In the genomic region with DNA sequence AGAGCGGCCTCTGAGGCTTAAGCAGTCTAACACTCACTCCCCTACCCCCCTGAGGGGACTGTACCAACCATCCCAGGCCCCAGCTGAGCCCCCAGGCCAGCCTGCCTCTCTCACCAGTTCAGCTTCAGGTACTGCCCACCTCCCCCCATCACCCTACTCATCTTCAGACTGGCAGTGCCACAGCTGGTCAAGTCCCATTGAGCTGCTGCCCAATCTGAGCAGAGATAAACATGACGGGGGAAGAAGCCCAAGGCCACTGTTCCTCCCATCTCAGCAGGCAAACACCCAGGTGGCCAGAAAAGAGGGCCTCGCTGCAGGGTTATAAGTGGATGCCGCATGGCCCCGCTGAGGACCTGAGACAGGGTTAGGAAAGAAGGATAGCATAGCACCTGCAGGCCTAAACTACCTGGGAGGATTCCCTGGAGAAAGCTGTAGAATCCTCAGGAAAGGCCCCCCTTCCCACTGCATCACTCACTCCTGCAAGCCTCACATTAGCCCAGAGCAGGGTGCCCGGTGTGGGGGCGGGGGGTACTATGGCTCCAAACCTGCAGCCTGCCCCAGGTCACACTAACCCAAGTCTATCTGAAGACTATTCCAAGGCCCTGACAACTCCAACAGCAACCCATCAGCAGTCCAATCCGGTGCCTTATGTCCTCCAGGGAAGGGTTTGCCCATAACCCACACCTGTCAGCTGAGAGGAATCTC, we compare ENCODE assay signal across 8 cellular contexts. TPM values are rescaled to one million over a fixed set of nuclear protein-coding genes. Genes with fewer than 3 reads are reported as not detected.
DNase-seq lines count a peak whose midpoint lies in the region; FAIRE-seq and TF ChIP-seq lines count a peak whose summit lies in the region.

No MANE protein-coding gene starts in this region.

- peaks cover 23% of the 10 kb centered on the region for H3F3A ChIP-seq in smooth muscle cell (ENCODE audit: low read depth)

- H3K4me3 ChIP-seq in hepatocyte (no peak overlapping the region), smooth muscle cell (peak overlapping the region; percentile 97)

- H3K27ac ChIP-seq in hepatocyte (peak overlapping the region; percentile 97), smooth muscle cell (ENCODE audit: low read depth) (peak overlapping the region; percentile 97)

- no peak overlapping the region for H3K9ac ChIP-seq in smooth muscle cell (ENCODE audit: low read depth)

- H3K79me2 ChIP-seq in hepatocyte (peaks cover 77% of the 10 kb centered on the region), smooth muscle cell (ENCODE audit: low read depth) (peaks cover 74% of the 10 kb centered on the region)

- peaks cover 73% of the 10 kb centered on the region for H3K4me1 Mint-ChIP-seq in activated CD4-positive, alpha-beta memory T cell treated with anti-CD3 and anti-CD28 coated beads for 36 hours (ENCODE audit: low read depth)
- peaks cover 67% of the 10 kb centered on the region for H3K4me1 Mint-ChIP-seq in endothelial cell (ENCODE audit: unreplicated experiment)

- no peaks in the 10 kb centered on the region for H3K9me2 ChIP-seq in hepatocyte (replicated peaks; ENCODE audit: insufficient read depth)

- H3K4me1 ChIP-seq in hepatocyte (ENCODE audit: insufficient read depth) (peaks cover 72% of the 10 kb centered on the region), smooth muscle cell (ENCODE audit: low read depth) (peaks cover 60% of the 10 kb centered on the region)

- CTCF ChIA-PET in activated CD4-positive, alpha-beta memory T cell treated with anti-CD3 and anti-CD28 coated beads for 36 hours (lab: Charles Lee), result no interaction called here

- DNase-seq in GM12891 (ENCODE audit: insufficient read length, low spot score), result no peak
- no peak for DNase-seq in activated CD4-positive, alpha-beta memory T cell treated with anti-CD3 and anti-CD28 coated beads for 36 hours
- DNase-seq in hepatocyte (ENCODE audit: low spot score), result no peak
- no peak for DNase-seq in smooth muscle cell (lab: John Stamatoyannopoulos, UW; ENCODE audit: unreplicated experiment)
- no peak for DNase-seq in C1 segment of cervical spinal cord (lab: John Stamatoyannopoulos, UW)
- DNase-seq in endothelial cell (ENCODE audit: low spot score), result no peak
- DNase-seq in NCI-H1105 (lab: John Stamatoyannopoulos, UW), result no peak
- no peak for DNase-seq in UCSD-AML1 (lab: John Stamatoyannopoulos, UW; ENCODE audit: unreplicated experiment)

- H2AFZ ChIP-seq in hepatocyte (no peak overlapping the region), smooth muscle cell (ENCODE audit: low read depth) (no peak overlapping the region)

- H3K4me2 ChIP-seq in hepatocyte, result peak overlapping the region; percentile 80
- peak overlapping the region; percentile 97 for H3K4me2 ChIP-seq in smooth muscle cell

- H3K27me3 ChIP-seq in hepatocyte, result no peaks in the 10 kb centered on the region
- no peaks in the 10 kb centered on the region for H3K27me3 ChIP-seq in smooth muscle cell (ENCODE audit: low read depth)

- no peaks in the 10 kb centered on the region for H3K36me3 ChIP-seq in hepatocyte (replicated peaks; ENCODE audit: insufficient read depth, low read depth)
- no peaks in the 10 kb centered on the region for H3K36me3 ChIP-seq in smooth muscle cell (ENCODE audit: low read depth)

- no peaks in the 10 kb centered on the region for H3K9me3 Mint-ChIP-seq in activated CD4-positive, alpha-beta memory T cell treated with anti-CD3 and anti-CD28 coated beads for 36 hours
- no peaks in the 10 kb centered on the region for H3K9me3 Mint-ChIP-seq in endothelial cell (ENCODE audit: unreplicated experiment)

- H3K27ac Mint-ChIP-seq in activated CD4-positive, alpha-beta memory T cell treated with anti-CD3 and anti-CD28 coated beads for 36 hours, result peak overlapping the region; percentile 97
- no peak overlapping the region for H3K27ac Mint-ChIP-seq in endothelial cell (ENCODE audit: unreplicated experiment)

- TF ChIP-seq CTCF in hepatocyte (IDR thresholded peaks at IDR 0.05; ENCODE audit: poor library complexity) (no peak), smooth muscle cell (IDR thresholded peaks at IDR 0.05; ENCODE audit: borderline replicate concordance, insufficient read depth, poor library complexity, severe bottlenecking) (no peak), endothelial cell (IDR thresholded peaks at IDR 0.05; ENCODE audit: unreplicated experiment) (no peak)

- no peak for TF ChIP-seq POLR2A in GM12891 (IDR thresholded peaks at IDR 0.05; ENCODE audit: low read depth, low read length)

- 89% methylated on average over 8 of the region's 8 CpGs for WGBS in hepatocyte (ENCODE audit: low lambda C conversion rate, missing lambda C conversion rate)
- 89% methylated on average over 8 of the region's 8 CpGs for WGBS in smooth muscle cell (ENCODE audit: low lambda C conversion rate)

- H3K36me3 Mint-ChIP-seq in activated CD4-positive, alpha-beta memory T cell treated with anti-CD3 and anti-CD28 coated beads for 36 hours, result peaks cover 19% of the 10 kb centered on the region
- H3K36me3 Mint-ChIP-seq in endothelial cell (ENCODE audit: low read depth, unreplicated experiment), result peaks cover 8% of the 10 kb centered on the region

- H3K27me3 Mint-ChIP-seq in activated CD4-positive, alpha-beta memory T cell treated with anti-CD3 and anti-CD28 coated beads for 36 hours, result no peaks in the 10 kb centered on the region
- H3K27me3 Mint-ChIP-seq in endothelial cell (ENCODE audit: unreplicated experiment), result peaks cover 11% of the 10 kb centered on the region

- POLR2A ChIA-PET in activated CD4-positive, alpha-beta memory T cell treated with anti-CD3 and anti-CD28 coated beads for 36 hours (lab: Charles Lee), result interaction anchor here (0.6 kb wide), 1 partner anchor 20 kb away, joined by 3 read pairs; no protein-coding TSS in a partner anchor

- H3K9me3 ChIP-seq in hepatocyte (ENCODE audit: low read depth) (no peaks in the 10 kb centered on the region), smooth muscle cell (replicated peaks; ENCODE audit: low read depth) (no peaks in the 10 kb centered on the region)

- peaks cover 8% of the 10 kb centered on the region for H4K20me1 ChIP-seq in hepatocyte (ENCODE audit: insufficient read depth, poor library complexity, severe bottlenecking)
- H4K20me1 ChIP-seq in smooth muscle cell (ENCODE audit: low read depth), result peaks cover 55% of the 10 kb centered on the region

- intact Hi-C loops in activated CD4-positive, alpha-beta memory T cell treated with anti-CD3 and anti-CD28 coated beads for 36 hours (cut with micrococcal nuclease), result loop anchor here (5.0 kb wide), 3 partner anchors 144 to 591 kb away; partner anchors contain the start of genes AQP3 and NDUFB6

- peak overlapping the region; percentile 91 for H3K4me3 Mint-ChIP-seq in activated CD4-positive, alpha-beta memory T cell treated with anti-CD3 and anti-CD28 coated beads for 36 hours
- H3K4me3 Mint-ChIP-seq in endothelial cell (ENCODE audit: unreplicated experiment), result no peak overlapping the region

- no peak for FAIRE-seq in GM12891 (lab: Jason Lieb, UNC)

TF ChIP-seq in GM12891, 5 proteins besides CTCF, POLR2A, EP300 and RAD21:
- no peak for TF ChIP-seq PAX5 (IDR thresholded peaks at IDR 0.05; ENCODE audit: insufficient read depth, low read length, severe bottlenecking)
- TF ChIP-seq TAF1 (IDR thresholded peaks at IDR 0.05; ENCODE audit: low read depth, low read length), result no peak
- TF ChIP-seq POU2F2 (IDR thresholded peaks at IDR 0.05; ENCODE audit: low read depth, low read length), result 0 out of 2 replicates have a peak, but pooled peaks have one; percentile 8

RNA-seq across cellular contexts. Expression of gene B4GALT1, which starts 3.6 kb away (rescaled TPM):
- polyA plus RNA-seq in GM12891 (2012; ENCODE audit: low read depth, missing spikeins), result 35.2 TPM
- total RNA-seq in activated CD4-positive, alpha-beta memory T cell treated with anti-CD3 and anti-CD28 coated beads for 36 hours, result 10 to 100 TPM; 76.6 to 78.0 TPM
- total RNA-seq in hepatocyte (76.3 and 78.3 TPM in 2 replicates), smooth muscle cell (46.9 and 56.3 TPM in 2 replicates), endothelial cell (ENCODE audit: unreplicated experiment) (86.7 TPM)
- polyA plus RNA-seq in hepatocyte (45.6 and 63.9 TPM in 2 replicates), smooth muscle cell (49.2 and 49.3 TPM in 2 replicates)
